Comparison of ENCODE assay signal across 2 cellular contexts in the genomic region with DNA sequence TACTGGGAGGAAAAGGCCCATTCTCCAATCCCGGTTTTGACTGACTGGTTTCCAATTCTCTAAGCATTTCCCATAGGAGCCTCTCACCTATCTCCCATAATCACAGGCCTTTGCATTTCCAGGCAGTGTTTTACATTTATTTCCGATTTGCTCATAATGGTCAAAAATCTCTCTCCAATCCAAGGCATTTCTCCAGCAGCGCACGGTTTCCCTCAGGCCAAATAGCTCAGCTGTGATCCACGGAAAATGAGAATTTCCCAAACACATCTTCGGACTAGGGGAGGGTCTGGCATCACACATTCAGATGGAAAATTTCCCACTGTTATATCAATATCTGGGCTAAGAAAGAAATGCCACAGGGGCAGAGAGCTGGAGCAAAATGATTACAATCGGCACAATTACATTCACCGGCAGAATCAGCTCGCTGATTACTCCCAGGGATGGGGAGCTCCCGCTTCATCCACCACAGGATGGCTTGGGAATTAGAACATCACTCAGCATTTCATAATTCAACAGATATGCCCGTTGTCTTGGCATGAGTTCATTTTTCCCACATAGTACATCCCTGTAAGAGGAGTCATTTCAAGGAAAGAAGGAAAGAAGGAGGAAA.
TF ChIP-seq lines count a peak whose summit lies in the region.

No MANE protein-coding gene starts in this region.

TF ChIP-seq in HEK293, 187 proteins besides CTCF, POLR2A, EP300 and RAD21:
- TF ChIP-seq BCL6B (tag by site-specific recombination; IDR thresholded peaks at IDR 0.05) (no peak), KLF1 (tag by site-specific recombination; IDR thresholded peaks at IDR 0.05) (no peak), BCL11B (tag by site-specific recombination; IDR thresholded peaks at IDR 0.05; ENCODE audit: low read depth) (no peak), ZNF366 (tag by site-specific recombination; conservative IDR thresholded peaks at IDR 0.05) (peak; percentile 32; the same call in 1 of the 2 replicates), ZNF518A (tag by site-specific recombination; conservative IDR thresholded peaks at IDR 0.05; ENCODE audit: low read depth) (no peak), ZNF488 (tag by site-specific recombination; IDR thresholded peaks at IDR 0.05) (no peak)

TF ChIP-seq in SK-N-SH, 30 proteins besides CTCF, POLR2A, EP300 and RAD21:
- TF ChIP-seq GATA2 (CRISPR knock-in tag; IDR thresholded peaks at IDR 0.05) (peak; percentile 89), IRF3 (IDR thresholded peaks at IDR 0.05; ENCODE audit: low read depth, low read length) (no peak), TCF12 (IDR thresholded peaks at IDR 0.05) (no peak; the same call in 1 of the 2 replicates), RCOR1 (IDR thresholded peaks at IDR 0.05; ENCODE audit: low read length) (peak; percentile 85), JUND (IDR thresholded peaks at IDR 0.05) (no peak), SMC3 (IDR thresholded peaks at IDR 0.05; ENCODE audit: low read depth, low read length) (no peak), TEAD4 (IDR thresholded peaks at IDR 0.05; ENCODE audit: borderline replicate concordance, insufficient read depth) (no peak), SIN3A (IDR thresholded peaks at IDR 0.05; ENCODE audit: borderline replicate concordance, low read depth, low read length) (no peak), RFX5 (IDR thresholded peaks at IDR 0.05; ENCODE audit: low read length) (peak; percentile 63; the same call in 1 of the 2 replicates), MXI1 (IDR thresholded peaks at IDR 0.05; ENCODE audit: low read depth, low read length) (peak; percentile 57), FOXJ3 (CRISPR knock-in tag; IDR thresholded peaks at IDR 0.05) (peak; percentile 58; the same call in 1 of the 2 replicates)
